ENCODE assay signal across 2 cellular contexts in genomic region chr7:26438078-26438477, GRCh38.
TF ChIP-seq lines count a peak whose summit lies in the region.

No MANE protein-coding gene starts in this region.

TF ChIP-seq in GM23338, 12 proteins besides CTCF, POLR2A, EP300 and RAD21:
- no peak for TF ChIP-seq EZH2 (IDR thresholded peaks at IDR 0.05; ENCODE audit: low read depth, unreplicated experiment)
- TF ChIP-seq EZH2phosphoT487 (IDR thresholded peaks at IDR 0.05; ENCODE audit: unreplicated experiment), result no peak
- TF ChIP-seq POLR2AphosphoS5 (IDR thresholded peaks at IDR 0.05; ENCODE audit: low read depth), result no peak
- TF ChIP-seq ZNF331 (CRISPR knock-in tag; IDR thresholded peaks at IDR 0.05; ENCODE audit: low read depth), result no peak
- TF ChIP-seq STAT1 (IDR thresholded peaks at IDR 0.05; ENCODE audit: unreplicated experiment), result no peak
- TF ChIP-seq, protein P1, sequence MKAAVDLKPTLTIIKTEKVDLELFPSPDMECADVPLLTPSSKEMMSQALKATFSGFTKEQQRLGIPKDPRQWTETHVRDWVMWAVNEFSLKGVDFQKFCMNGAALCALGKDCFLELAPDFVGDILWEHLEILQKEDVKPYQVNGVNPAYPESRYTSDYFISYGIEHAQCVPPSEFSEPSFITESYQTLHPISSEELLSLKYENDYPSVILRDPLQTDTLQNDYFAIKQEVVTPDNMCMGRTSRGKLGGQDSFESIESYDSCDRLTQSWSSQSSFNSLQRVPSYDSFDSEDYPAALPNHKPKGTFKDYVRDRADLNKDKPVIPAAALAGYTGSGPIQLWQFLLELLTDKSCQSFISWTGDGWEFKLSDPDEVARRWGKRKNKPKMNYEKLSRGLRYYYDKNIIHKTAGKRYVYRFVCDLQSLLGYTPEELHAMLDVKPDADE (IDR thresholded peaks at IDR 0.05), result no peak
- no peak for TF ChIP-seq NANOG (IDR thresholded peaks at IDR 0.05; ENCODE audit: borderline replicate concordance)
- no peak for TF ChIP-seq ZNF114 (CRISPR knock-in tag; IDR thresholded peaks at IDR 0.05)
- no peak for TF ChIP-seq CREB1 (CRISPR knock-in tag; IDR thresholded peaks at IDR 0.05; ENCODE audit: low read depth)
- TF ChIP-seq, protein P2, sequence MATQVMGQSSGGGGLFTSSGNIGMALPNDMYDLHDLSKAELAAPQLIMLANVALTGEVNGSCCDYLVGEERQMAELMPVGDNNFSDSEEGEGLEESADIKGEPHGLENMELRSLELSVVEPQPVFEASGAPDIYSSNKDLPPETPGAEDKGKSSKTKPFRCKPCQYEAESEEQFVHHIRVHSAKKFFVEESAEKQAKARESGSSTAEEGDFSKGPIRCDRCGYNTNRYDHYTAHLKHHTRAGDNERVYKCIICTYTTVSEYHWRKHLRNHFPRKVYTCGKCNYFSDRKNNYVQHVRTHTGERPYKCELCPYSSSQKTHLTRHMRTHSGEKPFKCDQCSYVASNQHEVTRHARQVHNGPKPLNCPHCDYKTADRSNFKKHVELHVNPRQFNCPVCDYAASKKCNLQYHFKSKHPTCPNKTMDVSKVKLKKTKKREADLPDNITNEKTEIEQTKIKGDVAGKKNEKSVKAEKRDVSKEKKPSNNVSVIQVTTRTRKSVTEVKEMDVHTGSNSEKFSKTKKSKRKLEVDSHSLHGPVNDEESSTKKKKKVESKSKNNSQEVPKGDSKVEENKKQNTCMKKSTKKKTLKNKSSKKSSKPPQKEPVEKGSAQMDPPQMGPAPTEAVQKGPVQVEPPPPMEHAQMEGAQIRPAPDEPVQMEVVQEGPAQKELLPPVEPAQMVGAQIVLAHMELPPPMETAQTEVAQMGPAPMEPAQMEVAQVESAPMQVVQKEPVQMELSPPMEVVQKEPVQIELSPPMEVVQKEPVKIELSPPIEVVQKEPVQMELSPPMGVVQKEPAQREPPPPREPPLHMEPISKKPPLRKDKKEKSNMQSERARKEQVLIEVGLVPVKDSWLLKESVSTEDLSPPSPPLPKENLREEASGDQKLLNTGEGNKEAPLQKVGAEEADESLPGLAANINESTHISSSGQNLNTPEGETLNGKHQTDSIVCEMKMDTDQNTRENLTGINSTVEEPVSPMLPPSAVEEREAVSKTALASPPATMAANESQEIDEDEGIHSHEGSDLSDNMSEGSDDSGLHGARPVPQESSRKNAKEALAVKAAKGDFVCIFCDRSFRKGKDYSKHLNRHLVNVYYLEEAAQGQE (IDR thresholded peaks at IDR 0.05; ENCODE audit: unreplicated experiment), result no peak
- TF ChIP-seq JUNB (IDR thresholded peaks at IDR 0.05; ENCODE audit: unreplicated experiment), result no peak
- TF ChIP-seq, protein P3, sequence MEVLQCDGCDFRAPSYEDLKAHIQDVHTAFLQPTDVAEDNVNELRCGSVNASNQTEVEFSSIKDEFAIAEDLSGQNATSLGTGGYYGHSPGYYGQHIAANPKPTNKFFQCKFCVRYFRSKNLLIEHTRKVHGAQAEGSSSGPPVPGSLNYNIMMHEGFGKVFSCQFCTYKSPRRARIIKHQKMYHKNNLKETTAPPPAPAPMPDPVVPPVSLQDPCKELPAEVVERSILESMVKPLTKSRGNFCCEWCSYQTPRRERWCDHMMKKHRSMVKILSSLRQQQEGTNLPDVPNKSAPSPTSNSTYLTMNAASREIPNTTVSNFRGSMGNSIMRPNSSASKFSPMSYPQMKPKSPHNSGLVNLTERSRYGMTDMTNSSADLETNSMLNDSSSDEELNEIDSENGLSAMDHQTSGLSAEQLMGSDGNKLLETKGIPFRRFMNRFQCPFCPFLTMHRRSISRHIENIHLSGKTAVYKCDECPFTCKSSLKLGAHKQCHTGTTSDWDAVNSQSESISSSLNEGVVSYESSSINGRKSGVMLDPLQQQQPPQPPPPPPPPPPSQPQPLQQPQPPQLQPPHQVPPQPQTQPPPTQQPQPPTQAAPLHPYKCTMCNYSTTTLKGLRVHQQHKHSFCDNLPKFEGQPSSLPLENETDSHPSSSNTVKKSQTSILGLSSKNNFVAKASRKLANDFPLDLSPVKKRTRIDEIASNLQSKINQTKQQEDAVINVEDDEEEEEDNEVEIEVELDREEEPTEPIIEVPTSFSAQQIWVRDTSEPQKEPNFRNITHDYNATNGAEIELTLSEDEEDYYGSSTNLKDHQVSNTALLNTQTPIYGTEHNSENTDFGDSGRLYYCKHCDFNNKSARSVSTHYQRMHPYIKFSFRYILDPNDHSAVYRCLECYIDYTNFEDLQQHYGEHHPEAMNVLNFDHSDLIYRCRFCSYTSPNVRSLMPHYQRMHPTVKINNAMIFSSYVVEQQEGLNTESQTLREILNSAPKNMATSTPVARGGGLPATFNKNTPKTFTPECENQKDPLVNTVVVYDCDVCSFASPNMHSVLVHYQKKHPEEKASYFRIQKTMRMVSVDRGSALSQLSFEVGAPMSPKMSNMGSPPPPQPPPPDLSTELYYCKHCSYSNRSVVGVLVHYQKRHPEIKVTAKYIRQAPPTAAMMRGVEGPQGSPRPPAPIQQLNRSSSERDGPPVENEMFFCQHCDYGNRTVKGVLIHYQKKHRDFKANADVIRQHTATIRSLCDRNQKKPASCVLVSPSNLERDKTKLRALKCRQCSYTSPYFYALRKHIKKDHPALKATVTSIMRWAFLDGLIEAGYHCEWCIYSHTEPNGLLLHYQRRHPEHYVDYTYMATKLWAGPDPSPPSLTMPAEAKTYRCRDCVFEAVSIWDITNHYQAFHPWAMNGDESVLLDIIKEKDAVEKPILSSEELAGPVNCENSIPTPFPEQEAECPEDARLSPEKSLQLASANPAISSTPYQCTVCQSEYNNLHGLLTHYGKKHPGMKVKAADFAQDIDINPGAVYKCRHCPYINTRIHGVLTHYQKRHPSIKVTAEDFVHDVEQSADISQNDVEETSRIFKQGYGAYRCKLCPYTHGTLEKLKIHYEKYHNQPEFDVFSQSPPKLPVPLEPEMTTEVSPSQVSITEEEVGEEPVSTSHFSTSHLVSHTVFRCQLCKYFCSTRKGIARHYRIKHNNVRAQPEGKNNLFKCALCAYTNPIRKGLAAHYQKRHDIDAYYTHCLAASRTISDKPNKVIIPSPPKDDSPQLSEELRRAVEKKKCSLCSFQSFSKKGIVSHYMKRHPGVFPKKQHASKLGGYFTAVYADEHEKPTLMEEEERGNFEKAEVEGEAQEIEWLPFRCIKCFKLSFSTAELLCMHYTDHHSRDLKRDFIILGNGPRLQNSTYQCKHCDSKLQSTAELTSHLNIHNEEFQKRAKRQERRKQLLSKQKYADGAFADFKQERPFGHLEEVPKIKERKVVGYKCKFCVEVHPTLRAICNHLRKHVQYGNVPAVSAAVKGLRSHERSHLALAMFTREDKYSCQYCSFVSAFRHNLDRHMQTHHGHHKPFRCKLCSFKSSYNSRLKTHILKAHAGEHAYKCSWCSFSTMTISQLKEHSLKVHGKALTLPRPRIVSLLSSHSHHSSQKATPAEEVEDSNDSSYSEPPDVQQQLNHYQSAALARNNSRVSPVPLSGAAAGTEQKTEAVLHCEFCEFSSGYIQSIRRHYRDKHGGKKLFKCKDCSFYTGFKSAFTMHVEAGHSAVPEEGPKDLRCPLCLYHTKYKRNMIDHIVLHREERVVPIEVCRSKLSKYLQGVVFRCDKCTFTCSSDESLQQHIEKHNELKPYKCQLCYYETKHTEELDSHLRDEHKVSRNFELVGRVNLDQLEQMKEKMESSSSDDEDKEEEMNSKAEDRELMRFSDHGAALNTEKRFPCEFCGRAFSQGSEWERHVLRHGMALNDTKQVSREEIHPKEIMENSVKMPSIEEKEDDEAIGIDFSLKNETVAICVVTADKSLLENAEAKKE (CRISPR knock-in tag; IDR thresholded peaks at IDR 0.05), result no peak

TF ChIP-seq in H1, 55 proteins besides CTCF, POLR2A, EP300 and RAD21:
- TF ChIP-seq ASH2L (IDR thresholded peaks at IDR 0.05; ENCODE audit: low read length) (no peak), MAFK (IDR thresholded peaks at IDR 0.05; ENCODE audit: low read depth, low read length) (peak; percentile 44; the same call in 1 of the 2 replicates)
